ENCODE assay signal across 15 cellular contexts in the genomic region with DNA sequence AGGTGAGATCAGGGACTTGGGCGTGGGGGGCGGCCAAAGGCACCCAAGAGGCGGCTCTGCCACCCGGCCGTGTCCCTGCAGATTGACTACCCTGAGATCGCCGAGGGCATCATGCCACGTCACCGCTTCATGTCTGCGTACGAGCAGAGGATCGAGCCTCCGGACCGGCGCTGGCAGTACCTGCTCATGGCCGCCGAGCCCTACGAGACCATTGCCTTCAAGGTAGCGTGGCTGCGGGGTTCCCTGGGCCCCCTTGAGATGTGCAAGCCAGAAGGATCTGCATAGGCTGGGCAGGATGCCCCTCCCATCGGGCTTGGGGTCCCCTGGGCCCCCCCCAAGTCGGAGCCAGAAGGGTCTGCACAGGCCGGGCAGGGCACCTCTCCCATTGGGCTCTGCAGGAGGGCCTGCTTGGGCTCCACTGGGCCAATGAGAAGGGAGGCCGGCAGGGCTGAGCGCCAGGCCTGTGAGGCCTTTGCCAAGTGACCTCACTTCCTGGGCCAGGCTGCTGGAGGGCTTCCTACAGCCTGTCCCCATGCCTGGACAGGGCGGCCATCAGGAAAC. TPM values are rescaled to one million over a fixed set of nuclear protein-coding genes. Genes with fewer than 3 reads are reported as not detected.
DNase-seq lines count a peak whose midpoint lies in the region; FAIRE-seq and TF ChIP-seq lines count a peak whose summit lies in the region.
"Had no signal": no experiment of that assay in that cellular context is flagged by ENCODE, and none has a peak within 500 bp of the region (broad histone marks: within the 10 kb centered on the region; RNA-seq: fewer than 3 reads in every experiment).

No MANE protein-coding gene starts in this region.

- H3K14ac ChIP-seq in H1 (ENCODE audit: insufficient read length): no peak overlapping the region

- H3K9ac ChIP-seq in H1 (replicated peaks in 1 of 4; ENCODE audit: extremely low read depth in 1 of 4, low read depth in 3 of 4, low read length in 3 of 4): no peak overlapping the region
- H3K9ac ChIP-seq: KMS-11 had no signal

- no peak for TF ChIP-seq EP300 in H1 (IDR thresholded peaks at IDR 0.05; ENCODE audit: borderline replicate concordance in 1 of 2, low read depth in 2 of 2, low read length in 2 of 2)

- no peak overlapping the region for H2AFZ ChIP-seq in H1 (ENCODE audit: low read length)

- peaks cover 0 to 3% (median under 1%) of the 10 kb centered on the region in 4 experiments; a peak in 1 of 7 replicates for H3K27me3 ChIP-seq in H1 (replicated peaks in 1 of 4; ENCODE audit: control insufficient read depth in 3 of 4, extremely low read depth in 1 of 4, insufficient read depth in 3 of 4, low read length in 3 of 4)

- POLR2A ChIA-PET in H1 (lab: Charles Lee; ENCODE audit: partially characterized antibody): interaction anchor here (1.2 to 10.3 kb wide), 5 partner anchors 9 to 69 kb away, joined by 3 to 206 read pairs (median 5); a partner anchor contains a TSS

- no peaks in the 10 kb centered on the region for H3K27me3 Mint-ChIP-seq in mesothelial cell of epicardium (ENCODE audit: low read depth)
- peaks cover 3% of the 10 kb centered on the region for H3K27me3 Mint-ChIP-seq in T-helper 2 cell treated with Interferon-gamma antibody and Interleukin-4, amounts not matched to agents 5 μg/mL and 100 μg/mL, for 36 hours (ENCODE audit: low read depth)

- H3K56ac ChIP-seq in H1 (replicated peaks; ENCODE audit: insufficient read length, low read depth, low read length): no peak overlapping the region

- H3K23me2 ChIP-seq in H1 (ENCODE audit: low read depth, low read length): no peaks in the 10 kb centered on the region

- FAIRE-seq in H1 (lab: Jason Lieb, UNC): no peak

- no peak overlapping the region for H2BK20ac ChIP-seq in H1 (ENCODE audit: low read length)

- H3K4me1 ChIP-seq in H1 (replicated peaks in 1 of 4; ENCODE audit: control insufficient read depth in 3 of 4, insufficient read depth in 4 of 4, low read length in 3 of 4): no peaks in the 10 kb centered on the region; a peak in 1 of 7 replicates

- TF ChIP-seq POLR2A in H1 (IDR thresholded peaks at IDR 0.05; ENCODE audit: control extremely low read depth in 1 of 2, low read depth in 2 of 2, low read length in 2 of 2): no peak

- no peak overlapping the region for H3K4me2 ChIP-seq in H1 (ENCODE audit: insufficient read depth in 1 of 2, low read depth in 2 of 2, low read length in 2 of 2)
- H3K4me2 ChIP-seq: KMS-11 had no signal

- H4K5ac ChIP-seq in H1 (ENCODE audit: insufficient read length, low read depth, low read length): no peak overlapping the region

- H2AK5ac ChIP-seq in H1 (ENCODE audit: low read depth, low read length): no peak overlapping the region

- H3K79me1 ChIP-seq in H1 (ENCODE audit: low read depth, low read length): peaks cover 7% of the 10 kb centered on the region

- no peak overlapping the region for H2BK15ac ChIP-seq in H1 (ENCODE audit: low read length)

- peaks cover 2% of the 10 kb centered on the region for H3K36me3 Mint-ChIP-seq in mesothelial cell of epicardium
- H3K36me3 Mint-ChIP-seq in T-helper 2 cell treated with Interferon-gamma antibody and Interleukin-4, amounts not matched to agents 5 μg/mL and 100 μg/mL, for 36 hours (ENCODE audit: low read depth): peaks cover 27% of the 10 kb centered on the region

- peaks cover 6 to 22% of the 10 kb centered on the region in 2 experiments; a peak in 3 of 4 replicates for H3K79me2 ChIP-seq in H1 (ENCODE audit: control insufficient read depth in 1 of 2, insufficient read depth in 2 of 2, low read length in 2 of 2)

- H3K4me3 ChIP-seq in H1 (ENCODE audit: extremely low read depth in 1 of 4, insufficient read depth in 2 of 4, low read depth in 3 of 4, low read length in 4 of 4): no peak overlapping the region

- no peaks in the 10 kb centered on the region for H3K9me3 Mint-ChIP-seq in mesothelial cell of epicardium
- H3K9me3 Mint-ChIP-seq in T-helper 2 cell treated with Interferon-gamma antibody and Interleukin-4, amounts not matched to agents 5 μg/mL and 100 μg/mL, for 36 hours: no peaks in the 10 kb centered on the region
- H3K9me3 Mint-ChIP-seq: activated T-helper 2 cell treated with anti-CD3 and anti-CD28 coated beads, Interferon-gamma antibody, Interleukin-2, Interleukin-4, amounts not matched to agents 10 μg/mL and 5 μg/mL and 100 μg/mL, durations not matched to agents 14 hours and 24 hours and 36 hours had no signal

- TF ChIP-seq CTCF in C4-2B (conservative IDR thresholded peaks at IDR 0.05) (no peak), H1 (IDR thresholded peaks at IDR 0.05; ENCODE audit: control extremely low read depth in 1 of 3, insufficient read depth in 1 of 3, low read depth in 1 of 3, low read length in 3 of 3) (no peak), mesothelial cell of epicardium (IDR thresholded peaks at IDR 0.05; ENCODE audit: unreplicated experiment) (no peak)

- peak overlapping the region; percentile 85 for H4K8ac ChIP-seq in H1 (ENCODE audit: extremely low read depth, insufficient read depth, low read length)

- peaks cover 28 to 49% (median 45%) of the 10 kb centered on the region in 4 experiments for H3K36me3 ChIP-seq in H1 (ENCODE audit: control insufficient read depth in 2 of 4, insufficient read depth in 4 of 4, low read length in 3 of 4)

- no peak overlapping the region for H2BK5ac ChIP-seq in H1 (ENCODE audit: low read depth, low read length)

- H3K4ac ChIP-seq in H1 (replicated peaks; ENCODE audit: insufficient read length, low read depth, low read length): no peak overlapping the region

- H2BK12ac ChIP-seq in H1 (ENCODE audit: low read depth, low read length): no peak overlapping the region

- peaks cover 27 to 43% of the 10 kb centered on the region in 2 experiments for H4K20me1 ChIP-seq in H1 (replicated peaks in 1 of 2; ENCODE audit: control insufficient read depth in 1 of 2, insufficient read depth in 2 of 2, low read length in 2 of 2)

- peaks cover 3% of the 10 kb centered on the region for H3K4me1 Mint-ChIP-seq in mesothelial cell of epicardium
- H3K4me1 Mint-ChIP-seq in T-helper 2 cell treated with Interferon-gamma antibody and Interleukin-4, amounts not matched to agents 5 μg/mL and 100 μg/mL, for 36 hours (ENCODE audit: low read depth): peaks cover 4% of the 10 kb centered on the region

- H2BK120ac ChIP-seq in H1 (replicated peaks; ENCODE audit: low read depth, low read length): no peak overlapping the region

- H3K27ac ChIP-seq in C4-2B (peak overlapping the region; percentile 5), H1 (ENCODE audit: low read depth, low read length) (no peak overlapping the region)
- H3K27ac ChIP-seq: KMS-11, neutrophil had no signal

- no peak overlapping the region for H3K4me3 Mint-ChIP-seq in mesothelial cell of epicardium
- no peak overlapping the region for H3K4me3 Mint-ChIP-seq in T-helper 2 cell treated with Interferon-gamma antibody and Interleukin-4, amounts not matched to agents 5 μg/mL and 100 μg/mL, for 36 hours
- H3K4me3 Mint-ChIP-seq: CD14-positive monocyte had no signal

- H4K91ac ChIP-seq in H1 (replicated peaks; ENCODE audit: insufficient read length, low read length): no peak overlapping the region

- no peak overlapping the region for H3K27ac Mint-ChIP-seq in mesothelial cell of epicardium
- H3K27ac Mint-ChIP-seq in T-helper 2 cell treated with Interferon-gamma antibody and Interleukin-4, amounts not matched to agents 5 μg/mL and 100 μg/mL, for 36 hours: no peak overlapping the region
- H3K27ac Mint-ChIP-seq: activated T-helper 2 cell treated with anti-CD3 and anti-CD28 coated beads, Interferon-gamma antibody, Interleukin-2, Interleukin-4, amounts not matched to agents 10 μg/mL and 5 μg/mL and 100 μg/mL, durations not matched to agents 14 hours and 24 hours and 36 hours; CD14-positive monocyte had no signal

- WGBS in H1 (ENCODE audit: extremely low coverage in 1 of 2, insufficient coverage in 1 of 2, insufficient read length in 1 of 2, insufficient replicate concordance in 2 of 2, low coverage in 1 of 2, low lambda C conversion rate in 2 of 2, missing lambda C conversion rate in 1 of 2), 2 experiments: 91% methylated on average over 24 of the region's 26 CpGs; no CpG with 5 or more reads in 1 of the 2 experiments

- no peak for TF ChIP-seq RAD21 in H1 (IDR thresholded peaks at IDR 0.05 in 1 of 2, conservative IDR thresholded peaks at IDR 0.05 in 1 of 2; ENCODE audit: low read depth in 2 of 2, low read length in 2 of 2)

- no peak overlapping the region for H3K18ac ChIP-seq in H1 (ENCODE audit: extremely low read depth, low read length)

- H3K23ac ChIP-seq in H1 (ENCODE audit: insufficient read length): no peak overlapping the region

- CTCF ChIA-PET in H1 (lab: Charles Lee; ENCODE audit: partially characterized antibody): interaction anchor here (0.7 to 2.6 kb wide), 2 partner anchors 11 to 14 kb away, joined by 4 to 11 read pairs; a partner anchor contains a TSS

- DNase-seq in NCI-H226 (peak; percentile 62), H1 (ENCODE audit: low read depth in 1 of 2, low spot score in 2 of 2) (no peak), lung microvascular endothelial cell (ENCODE audit: low read depth in 2 of 2) (peak; percentile 48 to 82), NCI-H128 (lab: John Stamatoyannopoulos, UW; ENCODE audit: unreplicated experiment) (no peak), mesothelial cell of epicardium (ENCODE audit: low spot score in 2 of 2, unreplicated experiment in 2 of 2) (no peak), NCI-H2227 (lab: John Stamatoyannopoulos, UW; ENCODE audit: unreplicated experiment) (no peak)
- no peak for DNase-seq in T-helper 2 cell treated with Interferon-gamma antibody and Interleukin-4, amounts not matched to agents 5 μg/mL and 100 μg/mL, for 36 hours (ENCODE audit: low spot score)
- DNase-seq: central memory CD4-positive, alpha-beta T cell; GOT3; NCI-H446 treated with DMSO at 0.1 percent for 48 hours had no signal

- H3K9me3 ChIP-seq in H1 (ENCODE audit: insufficient read depth in 2 of 2, low read depth in 1 of 2, low read length in 1 of 2): no peaks in the 10 kb centered on the region; a peak in 1 of 4 replicates
- H3K9me3 ChIP-seq: neutrophil had no signal

RNA-seq across cellular contexts. Expression of a gene that starts 2.2 kb away (rescaled TPM):
- total RNA-seq in H1 (2021; fragmentation: NEBNext Ultra II Directional; extraction: Animal tissue kit (Norgen Biotek cat#: 25700)): 13.0 and 15.4 TPM in 2 replicates
- 10.5 and 19.3 TPM in 2 replicates for polyA plus RNA-seq in H1 (2011; rRNA removed)
- 10.1 TPM for polyA plus RNA-seq in H1 (2011; cell fraction: cytosol; rRNA removed)
- polyA plus RNA-seq in H1 (2011; cell fraction: nucleus; rRNA removed): 104 TPM
- polyA plus RNA-seq in H1 (2012, experiment 1 of 2): 12.7 to 23.7 TPM (median 18.4 TPM) in 4 replicates
- polyA plus RNA-seq in H1 (2012, experiment 2 of 2): 9.0 TPM
- 6.7 TPM for polyA plus RNA-seq in H1 (2013, experiment 1 of 2)
- polyA plus RNA-seq in H1 (2013, experiment 2 of 2): 5.6 TPM
- polyA minus RNA-seq in H1 (2011; rRNA and poly(A)+ RNA removed): 0.46 and 0.63 TPM in 2 replicates
- polyA minus RNA-seq in H1 (2011; cell fraction: cytosol; rRNA and poly(A)+ RNA removed): 3.1 TPM
- 13.1 TPM for polyA minus RNA-seq in H1 (2011; cell fraction: nucleus; rRNA and poly(A)+ RNA removed)
- total RNA-seq in lung microvascular endothelial cell (0.65 and 3.6 TPM in 2 replicates), mesothelial cell of epicardium (42.4 to 50.1 TPM (median 44.5 TPM) in 3 replicates)
- polyA plus RNA-seq: CD14-positive monocyte had no signal

RNA-seq across cellular contexts. Expression of a gene that starts 9.3 kb away (rescaled TPM):
- total RNA-seq in H1 (2021; fragmentation: NEBNext Ultra II Directional; extraction: Animal tissue kit (Norgen Biotek cat#: 25700)): 0.56 and 1.7 TPM in 2 replicates
- polyA plus RNA-seq in H1 (2011; rRNA removed): 0.24 and 0.53 TPM in 2 replicates
- 0.41 TPM for polyA plus RNA-seq in H1 (2011; cell fraction: cytosol; rRNA removed)
- polyA plus RNA-seq in H1 (2011; cell fraction: nucleus; rRNA removed): 0.10 TPM
- 0.40 to 2.0 TPM (median 1.1 TPM) in 3 of 4 replicates, not detected in the other for polyA plus RNA-seq in H1 (2012, experiment 1 of 2)
- not detected for polyA plus RNA-seq in H1 (2012, experiment 2 of 2)
- 0.83 TPM for polyA plus RNA-seq in H1 (2013, experiment 1 of 2)
- 0.96 TPM for polyA plus RNA-seq in H1 (2013, experiment 2 of 2)
- polyA minus RNA-seq in H1 (2011; rRNA and poly(A)+ RNA removed): not detected in 2 replicates
- not detected for polyA minus RNA-seq in H1 (2011; cell fraction: cytosol; rRNA and poly(A)+ RNA removed)
- not detected for polyA minus RNA-seq in H1 (2011; cell fraction: nucleus; rRNA and poly(A)+ RNA removed)
- total RNA-seq in lung microvascular endothelial cell: 0.22 TPM in 1 of 2 replicates, not detected in the other
- 0.80 TPM in 1 of 3 replicates, not detected in the others for total RNA-seq in mesothelial cell of epicardium

RNA-seq across cellular contexts. Expression of a gene that starts 10.3 kb away (rescaled TPM):
- total RNA-seq in H1 (2021; fragmentation: NEBNext Ultra II Directional; extraction: Animal tissue kit (Norgen Biotek cat#: 25700)): 142 and 146 TPM in 2 replicates
- polyA plus RNA-seq in H1 (2011; rRNA removed): 15.3 and 31.2 TPM in 2 replicates
- polyA plus RNA-seq in H1 (2011; cell fraction: cytosol; rRNA removed): 22.1 TPM
- 171 TPM for polyA plus RNA-seq in H1 (2011; cell fraction: nucleus; rRNA removed)
- 97.0 to 157 TPM (median 147 TPM) in 4 replicates for polyA plus RNA-seq in H1 (2012, experiment 1 of 2)
- 117 TPM for polyA plus RNA-seq in H1 (2012, experiment 2 of 2)
- polyA plus RNA-seq in H1 (2013, experiment 1 of 2): 109 TPM
- 101 TPM for polyA plus RNA-seq in H1 (2013, experiment 2 of 2)
- 18.4 and 22.8 TPM in 2 replicates for polyA minus RNA-seq in H1 (2011; rRNA and poly(A)+ RNA removed)
- 64.4 TPM for polyA minus RNA-seq in H1 (2011; cell fraction: cytosol; rRNA and poly(A)+ RNA removed)
- polyA minus RNA-seq in H1 (2011; cell fraction: nucleus; rRNA and poly(A)+ RNA removed): 112 TPM
- total RNA-seq in lung microvascular endothelial cell (41.8 and 56.5 TPM in 2 replicates), mesothelial cell of epicardium (142 to 156 TPM (median 146 TPM) in 3 replicates)

RNA-seq across cellular contexts. Expression of a gene that starts 10.8 kb away (rescaled TPM):
- 135 TPM in 2 replicates for total RNA-seq in H1 (2021; fragmentation: NEBNext Ultra II Directional; extraction: Animal tissue kit (Norgen Biotek cat#: 25700))
- polyA plus RNA-seq in H1 (2011; rRNA removed): 187 and 235 TPM in 2 replicates
- 217 TPM for polyA plus RNA-seq in H1 (2011; cell fraction: cytosol; rRNA removed)
- polyA plus RNA-seq in H1 (2011; cell fraction: nucleus; rRNA removed): 175 TPM
- polyA plus RNA-seq in H1 (2012, experiment 1 of 2): 118 to 165 TPM (median 146 TPM) in 4 replicates
- 185 TPM for polyA plus RNA-seq in H1 (2012, experiment 2 of 2)
- polyA plus RNA-seq in H1 (2013, experiment 1 of 2): 108 TPM
- polyA plus RNA-seq in H1 (2013, experiment 2 of 2): 117 TPM
- 29.0 and 35.2 TPM in 2 replicates for polyA minus RNA-seq in H1 (2011; rRNA and poly(A)+ RNA removed)
- 43.3 TPM for polyA minus RNA-seq in H1 (2011; cell fraction: cytosol; rRNA and poly(A)+ RNA removed)
- polyA minus RNA-seq in H1 (2011; cell fraction: nucleus; rRNA and poly(A)+ RNA removed): 40.6 TPM
- total RNA-seq in lung microvascular endothelial cell (51.4 and 75.8 TPM in 2 replicates), mesothelial cell of epicardium (73.4 to 75.6 TPM (median 73.8 TPM) in 3 replicates)

RNA-seq across cellular contexts. Expression of a gene that starts 35.1 kb away (rescaled TPM):
- total RNA-seq in H1 (2021; fragmentation: NEBNext Ultra II Directional; extraction: Animal tissue kit (Norgen Biotek cat#: 25700)): not detected in 2 replicates
- polyA plus RNA-seq in H1 (2011; rRNA removed): not detected in 2 replicates
- polyA plus RNA-seq in H1 (2011; cell fraction: cytosol; rRNA removed): not detected
- not detected for polyA plus RNA-seq in H1 (2011; cell fraction: nucleus; rRNA removed)
- 0.06 to 0.11 TPM in 2 of 4 replicates, not detected in the others for polyA plus RNA-seq in H1 (2012, experiment 1 of 2)
- not detected for polyA plus RNA-seq in H1 (2012, experiment 2 of 2)
- not detected for polyA plus RNA-seq in H1 (2013, experiment 1 of 2)
- polyA plus RNA-seq in H1 (2013, experiment 2 of 2): not detected
- not detected in 2 replicates for polyA minus RNA-seq in H1 (2011; rRNA and poly(A)+ RNA removed)
- not detected for polyA minus RNA-seq in H1 (2011; cell fraction: cytosol; rRNA and poly(A)+ RNA removed)
- not detected for polyA minus RNA-seq in H1 (2011; cell fraction: nucleus; rRNA and poly(A)+ RNA removed)
- under 0.01 and 0.20 TPM in 2 replicates for total RNA-seq in lung microvascular endothelial cell
- total RNA-seq in mesothelial cell of epicardium: 0.11 TPM in 1 of 3 replicates, not detected in the others

Comparison
In these comparisons a context has a peak if more than half of its experiments do, and no peak if none do; other contexts are left out.
1. DNase-seq: peak in NCI-H226 (single experiment) and lung microvascular endothelial cell (2 of 2); none in H1 (0 of 2), NCI-H128 (single experiment), mesothelial cell of epicardium (0 of 2), T-helper 2 cell treated with Interferon-gamma antibody and Interleukin-4, amounts not matched to agents 5 μg/mL and 100 μg/mL, for 36 hours (single experiment) and NCI-H2227 (single experiment).